Comparison of ENCODE assay signal across 12 cellular contexts in the genomic region with DNA sequence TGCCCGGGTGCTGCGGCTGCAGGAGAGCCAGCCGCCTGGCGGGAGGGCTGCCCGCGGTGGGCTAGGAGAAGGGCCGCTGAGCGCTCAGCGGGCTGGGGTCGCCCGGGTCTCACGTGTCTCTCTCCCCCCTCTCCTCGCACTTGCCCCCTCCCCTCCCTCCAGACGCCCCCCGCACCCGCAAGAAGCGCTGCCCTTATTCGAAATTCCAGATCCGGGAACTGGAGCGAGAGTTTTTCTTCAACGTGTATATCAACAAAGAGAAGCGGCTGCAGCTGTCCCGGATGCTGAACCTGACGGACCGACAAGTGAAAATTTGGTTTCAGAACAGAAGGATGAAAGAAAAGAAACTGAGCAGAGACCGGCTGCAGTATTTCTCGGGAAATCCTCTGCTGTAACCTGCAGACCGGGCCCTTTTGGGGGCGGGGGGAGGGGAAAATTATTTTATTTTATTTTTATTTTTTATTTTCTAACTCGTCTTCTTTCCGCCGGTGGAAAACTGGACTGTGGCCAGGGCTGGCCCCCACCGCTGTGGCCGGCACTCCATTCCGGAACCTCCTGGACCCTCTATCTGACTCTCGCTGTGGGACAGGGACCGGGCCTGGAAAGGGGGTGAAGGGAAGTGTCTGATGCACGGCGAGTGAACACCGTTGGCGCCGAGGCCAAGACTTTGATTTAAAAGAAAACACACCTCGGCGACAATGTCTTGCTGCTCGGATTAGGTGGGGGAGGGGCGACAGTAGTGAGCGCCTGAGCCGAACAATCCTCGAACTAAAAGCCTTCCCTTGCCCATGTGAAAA. TPM values are rescaled to one million over a fixed set of nuclear protein-coding genes. Genes with fewer than 3 reads are reported as not detected.
DNase-seq lines count a peak whose midpoint lies in the region; ATAC-seq and TF ChIP-seq lines count a peak whose summit lies in the region.
"Had no signal": no experiment of that assay in that cellular context is flagged by ENCODE, and none has a peak within 500 bp of the region (broad histone marks: within the 10 kb centered on the region; RNA-seq: fewer than 3 reads in every experiment).

No MANE protein-coding gene starts in this region.

- H3K27ac ChIP-seq in SK-N-SH (ENCODE audit: low read depth in 2 of 2, low read length in 1 of 2) (no peak overlapping the region), Panc1 (ENCODE audit: low read length) (peak overlapping the region; percentile 100), spleen (no peak overlapping the region), sigmoid colon (no peak overlapping the region)
- H3K27ac ChIP-seq: dorsolateral prefrontal cortex had no signal

- no peaks in the 10 kb centered on the region for H3K9me2 ChIP-seq in SK-N-SH

- in situ Hi-C loops in Panc1 (cut with HindIII; ENCODE audit: low pct_unique_long_range_greater_than_20kb, low sequenced_read_pairs): no loop called here

- no TSS peak for BruUV-seq in Panc1 (replicated peaks; lab: Mats Ljungman, UMichigan)

- no peak overlapping the region for H2AFZ ChIP-seq in SK-N-SH (ENCODE audit: low read depth)

- no peak for TF ChIP-seq EP300 in SK-N-SH (IDR thresholded peaks at IDR 0.05; ENCODE audit: borderline replicate concordance in 1 of 2, low read depth in 1 of 2, low read length in 1 of 2)
- TF ChIP-seq EP300 in sigmoid colon (IDR thresholded peaks at IDR 0.05): no peak

- intact Hi-C loops in Panc1 (cut with micrococcal nuclease; ENCODE audit: unreplicated experiment) (no loop called here), spleen (cut with DNase I; ENCODE audit: low total_unique reads) (no loop called here), sigmoid colon (cut with DNase I) (no loop called here)

- ATAC-seq in SK-N-SH treated with all-trans-retinoic acid at 6 μM for 48 hours (no peak), Panc1 (no peak), GM21723 (IDR thresholded peaks at IDR 0.05; ENCODE audit: unreplicated experiment) (no peak)

- H3K36me3 ChIP-seq in SK-N-SH (replicated peaks in 1 of 2; ENCODE audit: control insufficient read depth in 1 of 2, insufficient read depth in 2 of 2, low read length in 1 of 2): no peaks in the 10 kb centered on the region
- no peaks in the 10 kb centered on the region for H3K36me3 ChIP-seq in Panc1 (ENCODE audit: control insufficient read depth, insufficient read depth, low read length)
- H3K36me3 ChIP-seq in spleen: no peaks in the 10 kb centered on the region
- no peaks in the 10 kb centered on the region for H3K36me3 ChIP-seq in sigmoid colon

- WGBS in SK-N-SH (ENCODE audit: low lambda C conversion rate): 19% methylated on average over 48 of the region's 49 CpGs
- 2 to 7% (median 5%) methylated on average over 37 to 49 of the region's 49 CpGs for WGBS in spleen, 5 donors
- 4 to 14% methylated on average over 49 of the region's 49 CpGs for WGBS in sigmoid colon, 2 donors

- H3K79me2 ChIP-seq in SK-N-SH (ENCODE audit: insufficient read depth): no peaks in the 10 kb centered on the region

- no peak for TF ChIP-seq RAD21 in SK-N-SH (IDR thresholded peaks at IDR 0.05; ENCODE audit: low read length)

- POLR2A ChIA-PET in SK-N-SH (lab: Yijun Ruan, JAX) (no interaction called here), Panc1 (lab: Charles Lee) (interaction anchor here (0.6 kb wide), 1 partner anchor 312 kb away, joined by 6 read pairs; no protein-coding TSS in a partner anchor)

- DNase-seq in SK-N-SH (no peak), Panc1 (ENCODE audit: low read depth, low spot score) (no peak), fibroblast of mammary gland (ENCODE audit: low read depth) (no peak), spleen (no peak), sigmoid colon (no peak), HK-2 (ENCODE audit: unreplicated experiment) (no peak)
- DNase-seq: activated CD4-positive, alpha-beta T cell treated with anti-CD3 and anti-CD28 coated beads, Interleukin-2, amount 50 U/mL, for 1 hour; dorsolateral prefrontal cortex; NCI-H510A treated with DMSO at 0.1 percent for 48 hours had no signal

- TF ChIP-seq CTCF in SK-N-SH (IDR thresholded peaks at IDR 0.05) (no peak), Panc1 (IDR thresholded peaks at IDR 0.05) (no peak), fibroblast of mammary gland (conservative IDR thresholded peaks at IDR 0.05; ENCODE audit: control insufficient read depth, insufficient read depth, low read depth, low read length) (no peak), spleen (IDR thresholded peaks at IDR 0.05 in 8 of 11, conservative IDR thresholded peaks at IDR 0.05 in 3 of 11) (no peak), sigmoid colon (IDR thresholded peaks at IDR 0.05) (no peak)

- TF ChIP-seq POLR2A in spleen (IDR thresholded peaks at IDR 0.05) (no peak), sigmoid colon (IDR thresholded peaks at IDR 0.05) (no peak)

- H3K9ac ChIP-seq in SK-N-SH: no peak overlapping the region

- peak overlapping the region; percentile 56; the same call in 1 of the 2 replicates for H3K4me2 ChIP-seq in SK-N-SH

- H3K9me3 ChIP-seq in SK-N-SH (no peaks in the 10 kb centered on the region), Panc1 (ENCODE audit: control insufficient read depth, insufficient read depth, low read depth, low read length) (no peaks in the 10 kb centered on the region), spleen (peaks cover 0 to 11% (median 0%) of the 10 kb centered on the region in 8 donors), sigmoid colon (no peaks in the 10 kb centered on the region)

- H3K4me1 ChIP-seq in SK-N-SH (ENCODE audit: control insufficient read depth in 1 of 2, insufficient read depth in 2 of 2, low read depth in 1 of 2, low read length in 1 of 2) (peaks cover 0 to 2% of the 10 kb centered on the region in 2 experiments; a peak in 2 of 4 replicates), Panc1 (ENCODE audit: control insufficient read depth, insufficient read depth, low read length) (peaks cover 68% of the 10 kb centered on the region), spleen (peaks cover 12 to 35% (median 26%) of the 10 kb centered on the region in 6 donors), sigmoid colon (peaks cover 0 to 30% (median 26%) of the 10 kb centered on the region in 4 donors)

- no peak overlapping the region for H3K4me3 ChIP-seq in SK-N-SH (ENCODE audit: low read depth in 2 of 2, low read length in 1 of 2)
- peak overlapping the region; percentile 77 to 85 for H3K4me3 ChIP-seq in Panc1 (ENCODE audit: low read depth in 2 of 2, low read length in 2 of 2)
- peak overlapping the region; percentile 54 for H3K4me3 ChIP-seq in fibroblast of mammary gland (ENCODE audit: control insufficient read depth, low read depth, low read length)
- peak overlapping the region in 5 of 8 donors; percentile 21 to 62 (median 25) for H3K4me3 ChIP-seq in spleen
- H3K4me3 ChIP-seq in sigmoid colon: peak overlapping the region in 1 of 4 donors; percentile 26
- H3K4me3 ChIP-seq: lung had no signal

- CTCF ChIA-PET in SK-N-SH (lab: Yijun Ruan, JAX) (interaction anchor here (1.0 to 12.7 kb wide), 5 partner anchors 13 to 239 kb away, joined by 3 to 134 read pairs (median 5); partner anchors contain the start of genes HOXC10 and HOXC9), Panc1 (lab: Charles Lee) (interaction anchor here (0.6 kb wide), 1 partner anchor 219 kb away, joined by 3 read pairs; no protein-coding TSS in a partner anchor)

- 0 out of 2 replicates have a peak, but pooled peaks cover 2% of the 10 kb centered on the region for H4K20me1 ChIP-seq in SK-N-SH (ENCODE audit: insufficient read depth)

- peaks cover 98% of the 10 kb centered on the region for H3K27me3 ChIP-seq in SK-N-SH (ENCODE audit: insufficient read depth)
- H3K27me3 ChIP-seq in Panc1 (ENCODE audit: control insufficient read depth, insufficient read depth, low read length): no peaks in the 10 kb centered on the region
- peaks cover 29 to 100% (median 99%) of the 10 kb centered on the region in 7 donors for H3K27me3 ChIP-seq in spleen (replicated peaks in 1 of 7)
- H3K27me3 ChIP-seq in sigmoid colon: peaks cover 87 to 100% (median 100%) of the 10 kb centered on the region in 3 donors

- H3F3A ChIP-seq in SK-N-SH (replicated peaks; ENCODE audit: insufficient read depth): peaks cover 3% of the 10 kb centered on the region

TF ChIP-seq in SK-N-SH, 30 proteins besides CTCF, POLR2A, EP300 and RAD21 (continues in another document):
- no peak for TF ChIP-seq TCF12 (IDR thresholded peaks at IDR 0.05)

TF ChIP-seq in SK-N-SH treated with all-trans-retinoic acid at 6 μM for 48 hours, 23 proteins besides CTCF, POLR2A, EP300 and RAD21 (continues in another document):
- no peak for TF ChIP-seq SNAI2 (CRISPR knock-in tag; IDR thresholded peaks at IDR 0.05)

RNA-seq across cellular contexts. Expression of gene HOTAIR, which starts 0.5 kb away (rescaled TPM):
- polyA plus RNA-seq in SK-N-SH (2012; rRNA removed) (not detected in 2 replicates), spleen (not detected), sigmoid colon (not detected)
- 0.01 TPM in 2 replicates for polyA plus RNA-seq in SK-N-SH (2012; cell fraction: cytosol; rRNA removed)
- not detected in 2 replicates for polyA plus RNA-seq in SK-N-SH (2012; cell fraction: nucleus; rRNA removed)
- total RNA-seq in Panc1 (2021; ENCODE audit: unreplicated experiment) (31.7 TPM), spleen (not detected), sigmoid colon (not detected)
- polyA plus RNA-seq in Panc1 (2012; ENCODE audit: insufficient read length): 25.6 TPM
- total RNA-seq: dorsolateral prefrontal cortex had no signal
- polyA plus RNA-seq: lung had no signal

RNA-seq across cellular contexts. Expression of gene HOXC11, which starts 2.3 kb away (rescaled TPM):
- polyA plus RNA-seq in SK-N-SH (2012; rRNA removed) (not detected in 2 replicates), spleen (not detected), sigmoid colon (not detected)
- not detected in 2 replicates for polyA plus RNA-seq in SK-N-SH (2012; cell fraction: cytosol; rRNA removed)
- not detected in 2 replicates for polyA plus RNA-seq in SK-N-SH (2012; cell fraction: nucleus; rRNA removed)
- total RNA-seq in Panc1 (2021; ENCODE audit: unreplicated experiment) (17.0 TPM), spleen (not detected), sigmoid colon (not detected)
- polyA plus RNA-seq in Panc1 (2012; ENCODE audit: insufficient read length): 19.6 TPM
- total RNA-seq: dorsolateral prefrontal cortex, lung had no signal
- polyA plus RNA-seq: lung had no signal

RNA-seq across cellular contexts. Expression of gene HOXC10, which starts 9.7 kb away (rescaled TPM):
- 0.03 and 0.08 TPM in 2 replicates for polyA plus RNA-seq in SK-N-SH (2012; rRNA removed)
- 0.04 TPM in 2 replicates for polyA plus RNA-seq in SK-N-SH (2012; cell fraction: cytosol; rRNA removed)
- polyA plus RNA-seq in SK-N-SH (2012; cell fraction: nucleus; rRNA removed): not detected in 2 replicates
- total RNA-seq in Panc1 (2021; ENCODE audit: unreplicated experiment): 154 TPM
- polyA plus RNA-seq in Panc1 (2012; ENCODE audit: insufficient read length): 178 TPM
- total RNA-seq in spleen: not detected
- polyA plus RNA-seq in spleen: not detected
- total RNA-seq in sigmoid colon: not detected
- not detected for polyA plus RNA-seq in sigmoid colon
- polyA plus RNA-seq: lung had no signal

RNA-seq across cellular contexts. Expression of gene HOXC12, which starts 20.5 kb away (rescaled TPM):
- not detected in 2 replicates for polyA plus RNA-seq in SK-N-SH (2012; rRNA removed)
- not detected in 2 replicates for polyA plus RNA-seq in SK-N-SH (2012; cell fraction: cytosol; rRNA removed)
- not detected in 2 replicates for polyA plus RNA-seq in SK-N-SH (2012; cell fraction: nucleus; rRNA removed)
- 5.1 TPM for total RNA-seq in Panc1 (2021; ENCODE audit: unreplicated experiment)
- polyA plus RNA-seq in Panc1 (2012; ENCODE audit: insufficient read length): 15.1 TPM
- not detected for total RNA-seq in spleen
- not detected for polyA plus RNA-seq in spleen
- total RNA-seq in sigmoid colon: not detected
- not detected for polyA plus RNA-seq in sigmoid colon
- total RNA-seq: dorsolateral prefrontal cortex, lung had no signal
- polyA plus RNA-seq: lung had no signal

RNA-seq across cellular contexts. Expression of gene HOXC9, which starts 24.7 kb away (rescaled TPM):
- polyA plus RNA-seq in SK-N-SH (2012; rRNA removed) (1.2 and 1.9 TPM in 2 replicates), spleen (under 1 TPM in 1 of 3 donors, not detected in 2; 0.05 TPM), sigmoid colon (under 1 TPM in 1 of 3 donors, not detected in 2; 0.04 TPM)
- polyA plus RNA-seq in SK-N-SH (2012; cell fraction: cytosol; rRNA removed): 1.8 and 2.4 TPM in 2 replicates
- polyA plus RNA-seq in SK-N-SH (2012; cell fraction: nucleus; rRNA removed): 1.0 and 1.1 TPM in 2 replicates
- total RNA-seq in Panc1 (2021; ENCODE audit: unreplicated experiment) (37.2 TPM), spleen (not detected), sigmoid colon (not detected)
- 41.2 TPM for polyA plus RNA-seq in Panc1 (2012; ENCODE audit: insufficient read length)
- total RNA-seq: dorsolateral prefrontal cortex, lung had no signal

Comparison
In these comparisons a context has a peak if more than half of its experiments do, and no peak if none do; other contexts are left out.
1. H3K4me3 ChIP-seq: peak in Panc1 (2 of 2), fibroblast of mammary gland (single experiment) and spleen (5 of 8); none in SK-N-SH (0 of 2).
2. RNA of gene HOTAIR, which starts 0.5 kb away (total RNA-seq): 31.7 TPM in Panc1 (single experiment); not detected in spleen and not detected in sigmoid colon; every median in the first group is over 10 times any median in the second.
3. RNA of gene HOXC11, which starts 2.3 kb away (total RNA-seq): 17.0 TPM in Panc1 (single experiment); not detected in spleen and not detected in sigmoid colon; every median in the first group is over 10 times any median in the second.
4. RNA of gene HOXC10, which starts 9.7 kb away (total RNA-seq): 154 TPM in Panc1 (single experiment); not detected in spleen and not detected in sigmoid colon; every median in the first group is over 100 times any median in the second.